ENCODE assay signal across 8 cellular contexts in the genomic region with DNA sequence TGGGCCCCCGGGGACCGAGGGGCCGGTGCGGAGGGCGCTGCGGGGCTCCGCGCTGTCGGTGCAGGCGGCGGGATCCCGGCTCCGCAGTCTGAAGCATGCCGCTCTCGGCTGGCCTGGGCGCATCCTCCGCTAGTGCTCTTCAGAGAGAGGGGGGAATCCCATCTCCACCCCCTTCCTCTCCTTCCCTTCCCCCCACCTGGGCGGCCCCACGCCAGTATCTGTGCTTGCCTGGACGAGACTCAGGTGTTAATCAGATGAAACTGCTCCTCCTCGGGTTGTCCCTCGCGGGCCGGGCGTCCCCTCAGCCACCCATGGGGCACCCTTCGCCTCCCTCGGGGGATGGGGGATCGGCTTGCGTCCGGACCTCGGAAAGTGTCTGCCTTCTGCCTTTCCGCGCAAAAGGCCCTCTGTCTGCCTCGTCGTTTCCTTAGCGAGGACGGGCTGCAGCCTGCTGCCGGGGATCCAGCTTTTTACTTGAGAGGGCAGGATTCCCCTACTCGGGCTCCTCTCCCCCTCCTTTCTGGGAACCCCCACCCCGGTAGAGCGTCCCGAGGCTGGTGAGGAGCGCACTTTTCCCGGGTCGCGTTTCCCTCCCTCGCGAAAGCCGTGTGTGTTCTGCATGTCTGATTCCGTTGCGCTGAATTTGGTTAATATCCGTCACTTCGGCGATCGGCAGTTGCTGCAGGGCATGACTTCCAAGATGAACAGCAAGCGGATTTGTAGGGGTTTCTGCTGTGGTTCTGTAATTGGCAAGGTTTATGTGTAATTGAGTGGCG. TPM values are rescaled to one million over a fixed set of nuclear protein-coding genes. Genes with fewer than 3 reads are reported as not detected.
A peak's percentile ranks its signal among the peaks of the same experiment; 100 is the strongest.
DNase-seq lines count a peak whose midpoint lies in the region; ATAC-seq and TF ChIP-seq lines count a peak whose summit lies in the region.

No MANE protein-coding gene starts in this region.

- CTCF ChIA-PET in GM10248 (lab: Yijun Ruan, JAX), result interaction anchor here (3.2 kb wide), 1 partner anchor 11 kb away, joined by 22 read pairs; no protein-coding TSS in a partner anchor

- no peaks in the 10 kb centered on the region for H3K9me3 Mint-ChIP-seq in activated T-helper 17 cell treated with anti-CD3 and anti-CD28 coated beads, Interleukin-2, amount 50 U/mL, for 72 hours
- no peaks in the 10 kb centered on the region for H3K9me3 Mint-ChIP-seq in naive thymus-derived CD8-positive, alpha-beta T cell

- TF ChIP-seq CTCF in GM10248 (IDR thresholded peaks at IDR 0.05; ENCODE audit: control extremely low read depth, extremely low read depth, low read depth, missing control alignments), result no peak
- no peak for TF ChIP-seq CTCF in HFF-Myc (IDR thresholded peaks at IDR 0.05; ENCODE audit: low read depth, low read length, missing control alignments)
- no peak for TF ChIP-seq CTCF in fibroblast of mammary gland (conservative IDR thresholded peaks at IDR 0.05; ENCODE audit: control insufficient read depth, insufficient read depth, low read depth, low read length)

- POLR2A ChIA-PET in GM10248 (lab: Yijun Ruan, JAX), result interaction anchor here (0.6 kb wide), 2 partner anchors 399 to 775 kb away, joined by 3 to 5 read pairs; no protein-coding TSS in a partner anchor
- POLR2A ChIA-PET in naive thymus-derived CD8-positive, alpha-beta T cell (lab: Charles Lee), result interaction anchor here (0.6 kb wide), 1 partner anchor 63 kb away, joined by 3 read pairs; no protein-coding TSS in a partner anchor

- H3K36me3 Mint-ChIP-seq in activated T-helper 17 cell treated with anti-CD3 and anti-CD28 coated beads, Interleukin-2, amount 50 U/mL, for 72 hours (ENCODE audit: low read depth), result no peaks in the 10 kb centered on the region
- no peaks in the 10 kb centered on the region for H3K36me3 Mint-ChIP-seq in naive thymus-derived CD8-positive, alpha-beta T cell

- peak; percentile 43 for ATAC-seq in activated T-helper 17 cell treated with anti-CD3 and anti-CD28 coated beads, Interleukin-2, amount 50 U/mL, for 72 hours (replicated peaks)
- peak; percentile 9 for ATAC-seq in naive thymus-derived CD8-positive, alpha-beta T cell

- H3K27me3 Mint-ChIP-seq in activated T-helper 17 cell treated with anti-CD3 and anti-CD28 coated beads, Interleukin-2, amount 50 U/mL, for 72 hours, result no peaks in the 10 kb centered on the region
- H3K27me3 Mint-ChIP-seq in naive thymus-derived CD8-positive, alpha-beta T cell, result peaks cover 0 to 4% (median 0%) of the 10 kb centered on the region in 5 donors

- DNase-seq in GM10248 (ENCODE audit: extremely low spot score) (peak; percentile 73), HFF-Myc (ENCODE audit: extremely low read depth, low read depth) (no peak), NCI-H82 treated with DMSO at 0.1 percent for 48 hours (lab: John Stamatoyannopoulos, UW; ENCODE audit: unreplicated experiment) (peak; percentile 21), fibroblast of mammary gland (ENCODE audit: low read depth) (peak; percentile 21), superior temporal gyrus (ENCODE audit: extremely low spot score) (peak; percentile 20), NCI-H1048 (lab: John Stamatoyannopoulos, UW) (no peak)
- DNase-seq in naive thymus-derived CD8-positive, alpha-beta T cell, result peak; percentile 1 to 70 (median 32)

- peak overlapping the region; percentile 96 for H3K4me3 Mint-ChIP-seq in activated T-helper 17 cell treated with anti-CD3 and anti-CD28 coated beads, Interleukin-2, amount 50 U/mL, for 72 hours
- H3K4me3 Mint-ChIP-seq in naive thymus-derived CD8-positive, alpha-beta T cell, result peak overlapping the region; percentile 85 to 98 (median 91)

- H3K4me3 ChIP-seq in HFF-Myc (replicated peaks; ENCODE audit: low read depth, low read length), result peak overlapping the region; percentile 98
- H3K4me3 ChIP-seq in fibroblast of mammary gland (ENCODE audit: control insufficient read depth, low read depth, low read length), result peak overlapping the region; percentile 97

- no peak overlapping the region for H3K27ac Mint-ChIP-seq in activated T-helper 17 cell treated with anti-CD3 and anti-CD28 coated beads, Interleukin-2, amount 50 U/mL, for 72 hours
- H3K27ac Mint-ChIP-seq in naive thymus-derived CD8-positive, alpha-beta T cell, result peak overlapping the region in 8 of 10 donors; percentile 11 to 87 (median 58)

- peaks cover 15% of the 10 kb centered on the region for H3K4me1 Mint-ChIP-seq in activated T-helper 17 cell treated with anti-CD3 and anti-CD28 coated beads, Interleukin-2, amount 50 U/mL, for 72 hours
- peaks cover 11 to 44% (median 30%) of the 10 kb centered on the region in 4 donors for H3K4me1 Mint-ChIP-seq in naive thymus-derived CD8-positive, alpha-beta T cell

RNA-seq across cellular contexts. Expression of gene GPHN, which starts 1.1 kb away (rescaled TPM):
- 10 to 100 TPM; 21.7 to 23.2 TPM for total RNA-seq in activated T-helper 17 cell treated with anti-CD3 and anti-CD28 coated beads, Interleukin-2, amount 50 U/mL, for 72 hours
- 10 to 100 TPM; 11.5 to 12.1 TPM for total RNA-seq in naive thymus-derived CD8-positive, alpha-beta T cell
- polyA plus RNA-seq in naive thymus-derived CD8-positive, alpha-beta T cell, result 1 to 10 TPM; 2.9 to 4.2 (median 4.0) TPM

RNA-seq across cellular contexts. Expression of gene CCDC196, which starts 22.9 kb away (rescaled TPM):
- not detected for total RNA-seq in activated T-helper 17 cell treated with anti-CD3 and anti-CD28 coated beads, Interleukin-2, amount 50 U/mL, for 72 hours
- not detected for total RNA-seq in naive thymus-derived CD8-positive, alpha-beta T cell
- polyA plus RNA-seq in naive thymus-derived CD8-positive, alpha-beta T cell, result not detected

Comparison
In these comparisons a context has a peak if more than half of its experiments do, and no peak if none do; other contexts are left out.
1. DNase-seq: peak in GM10248 (single experiment), NCI-H82 treated with DMSO at 0.1 percent for 48 hours (single experiment), fibroblast of mammary gland (single experiment), naive thymus-derived CD8-positive, alpha-beta T cell (10 of 10) and superior temporal gyrus (single experiment); none in HFF-Myc (single experiment) and NCI-H1048 (single experiment).